In genomic region chr1:110963666-110964399, GRCh38 we compare ENCODE assay signal across 8 cellular contexts. TPM values are rescaled to one million over a fixed set of nuclear protein-coding genes. Genes with fewer than 3 reads are reported as not detected.
DNase-seq lines count a peak whose midpoint lies in the region; ATAC-seq and TF ChIP-seq lines count a peak whose summit lies in the region.

Gene LRIF1 (minus strand): TSS chr1:110963922. CDS start chr1:110963688, 234 bp downstream.

- peaks cover 21% of the 10 kb centered on the region for H3K9me3 Mint-ChIP-seq in activated naive CD8-positive, alpha-beta T cell treated with anti-CD3 and anti-CD28 coated beads, Interleukin-2, amount 10 ng/mL, durations not matched to agents 7 days and 5 days

- peaks cover 11% of the 10 kb centered on the region for H3K27me3 Mint-ChIP-seq in activated naive CD8-positive, alpha-beta T cell treated with anti-CD3 and anti-CD28 coated beads, Interleukin-2, amount 10 ng/mL, durations not matched to agents 7 days and 5 days

- H3K4me3 Mint-ChIP-seq in activated naive CD8-positive, alpha-beta T cell treated with anti-CD3 and anti-CD28 coated beads, Interleukin-2, amount 10 ng/mL, durations not matched to agents 7 days and 5 days = peak within 1 kb of the TSS; percentile 97

- H3K4me3 ChIP-seq in SU-DHL-6 (ENCODE audit: insufficient read depth, low read length, poor library complexity, severe bottlenecking) (peak within 1 kb of the TSS; percentile 63), ovary (peak within 1 kb of the TSS; percentile 67), thyroid gland (replicated peaks in 1 of 3) (peak within 1 kb of the TSS; percentile 24 to 79 (median 52))

- peaks cover 9% of the 10 kb centered on the region for H3F3A ChIP-seq in SU-DHL-6 (ENCODE audit: insufficient read depth)

- peaks cover 36% of the 10 kb centered on the region for H3K36me3 Mint-ChIP-seq in activated naive CD8-positive, alpha-beta T cell treated with anti-CD3 and anti-CD28 coated beads, Interleukin-2, amount 10 ng/mL, durations not matched to agents 7 days and 5 days

- TF ChIP-seq EP300 in ovary (IDR thresholded peaks at IDR 0.05) = no peak

- POLR2A ChIA-PET in activated naive CD8-positive, alpha-beta T cell treated with anti-CD3 and anti-CD28 coated beads, Interleukin-2, amount 10 ng/mL, durations not matched to agents 7 days and 5 days (lab: Charles Lee) = interaction anchor here (0.6 to 1.9 kb wide), 15 partner anchors 15 to 512 kb away, joined by 3 to 35 read pairs (median 5); partner anchors contain the start of gene CD53

- H3K9ac ChIP-seq in SU-DHL-6 (ENCODE audit: low read length) = peak within 1 kb of the TSS; percentile 63

- TF ChIP-seq CTCF in SU-DHL-6 (IDR thresholded peaks at IDR 0.05; ENCODE audit: insufficient read depth, low read length, poor library complexity, severe bottlenecking) (no peak), ovary (IDR thresholded peaks at IDR 0.05) (peak; percentile 27 to 77 (median 76)), thyroid gland (IDR thresholded peaks at IDR 0.05) (peak in 4 of 6 experiments; percentile 38 to 48 (median 43))

- peaks cover 11% of the 10 kb centered on the region; the same call in 1 of the 2 replicates for H3K9me3 ChIP-seq in SU-DHL-6 (ENCODE audit: insufficient read depth, low read length)
- peaks cover 0 to 8% of the 10 kb centered on the region in 2 donors for H3K9me3 ChIP-seq in ovary
- no peaks in the 10 kb centered on the region for H3K9me3 ChIP-seq in thyroid gland

- peak; percentile 97 for TF ChIP-seq POLR2A in GM10847 (IDR thresholded peaks at IDR 0.05; ENCODE audit: extremely low read depth, insufficient read length)
- TF ChIP-seq POLR2A in ovary (IDR thresholded peaks at IDR 0.05) = peak; percentile 93
- TF ChIP-seq POLR2A in thyroid gland (IDR thresholded peaks at IDR 0.05) = peak in 1 of 2 donors; percentile 85

- intact Hi-C loops in Right ventricle myocardium inferior (cut with DNase I) = loop anchor here (10.0 kb wide), 1 partner anchor 791 kb away; the partner anchor contains the start of gene DDX20
- intact Hi-C loops in ovary (cut with DNase I) = no loop called here
- intact Hi-C loops in thyroid gland (cut with DNase I) = no loop called here

- H2AFZ ChIP-seq in SU-DHL-6 (ENCODE audit: low read depth, low read length, severe bottlenecking) = peak within 1 kb of the TSS; percentile 82

- H3K27ac ChIP-seq in SU-DHL-6 (ENCODE audit: low read depth, low read length) (peak within 1 kb of the TSS; percentile 87), ovary (peak within 1 kb of the TSS; percentile 79 to 98), thyroid gland (peak within 1 kb of the TSS; percentile 87 to 93 (median 88))

- H3K4me1 ChIP-seq in ovary (ENCODE audit: insufficient read depth) (no peaks in the 10 kb centered on the region), thyroid gland (no peaks in the 10 kb centered on the region)

- H3K4me1 Mint-ChIP-seq in activated naive CD8-positive, alpha-beta T cell treated with anti-CD3 and anti-CD28 coated beads, Interleukin-2, amount 10 ng/mL, durations not matched to agents 7 days and 5 days = peaks cover 28% of the 10 kb centered on the region

- WGBS in ovary, 3 donors = 1 to 2% (median 1%) methylated on average over 53 of the region's 53 CpGs
- 3 to 8% methylated on average over 31 to 38 of the region's 53 CpGs for WGBS in thyroid gland, 2 donors

- peak; percentile 96 for ATAC-seq in HG02610 (IDR thresholded peaks at IDR 0.05; ENCODE audit: unreplicated experiment)
- ATAC-seq in activated naive CD8-positive, alpha-beta T cell treated with anti-CD3 and anti-CD28 coated beads, Interleukin-2, amount 10 ng/mL, durations not matched to agents 7 days and 5 days (ENCODE audit: low read depth) = peak; percentile 99
- peak; percentile 100 for ATAC-seq in Right ventricle myocardium inferior

- no peaks in the 10 kb centered on the region for H3K9me2 ChIP-seq in SU-DHL-6 (replicated peaks; ENCODE audit: insufficient read depth, low read length)

- H4K20me1 ChIP-seq in SU-DHL-6 (ENCODE audit: low read depth, low read length) = no peaks in the 10 kb centered on the region

- no peaks in the 10 kb centered on the region for H3K27me3 ChIP-seq in SU-DHL-6 (ENCODE audit: low read length)
- H3K27me3 ChIP-seq in ovary = no peaks in the 10 kb centered on the region
- no peaks in the 10 kb centered on the region for H3K27me3 ChIP-seq in thyroid gland

- peak; percentile 94 for DNase-seq in NCI-H1105 treated with DMSO at 0.1 percent for 48 hours (lab: John Stamatoyannopoulos, UW)
- peak; percentile 100 for DNase-seq in activated naive CD8-positive, alpha-beta T cell treated with anti-CD3 and anti-CD28 coated beads, Interleukin-2, amount 10 ng/mL, durations not matched to agents 7 days and 5 days
- peak; percentile 100 for DNase-seq in Right ventricle myocardium inferior (ENCODE audit: missing footprints)
- peak; percentile 99 to 100 (median 100) for DNase-seq in ovary
- DNase-seq in thyroid gland = peak; percentile 99

- peaks cover 20% of the 10 kb centered on the region; the same call in 1 of the 2 replicates for H3K36me3 ChIP-seq in SU-DHL-6 (ENCODE audit: low read length)
- H3K36me3 ChIP-seq in ovary = no peaks in the 10 kb centered on the region
- no peaks in the 10 kb centered on the region for H3K36me3 ChIP-seq in thyroid gland

- peaks cover 36% of the 10 kb centered on the region for H3K79me2 ChIP-seq in SU-DHL-6 (ENCODE audit: insufficient read depth, low read length)

- peak within 1 kb of the TSS; percentile 99 for H3K27ac Mint-ChIP-seq in activated naive CD8-positive, alpha-beta T cell treated with anti-CD3 and anti-CD28 coated beads, Interleukin-2, amount 10 ng/mL, durations not matched to agents 7 days and 5 days

- H3K4me2 ChIP-seq in SU-DHL-6 (ENCODE audit: low read depth, low read length, poor library complexity, severe bottlenecking) = peak within 1 kb of the TSS; percentile 73

RNA-seq across cellular contexts. Expression of gene LRIF1, which starts in this region (rescaled TPM):
- 10 to 100 TPM; 25.2 to 26.1 TPM for total RNA-seq in activated naive CD8-positive, alpha-beta T cell treated with anti-CD3 and anti-CD28 coated beads, Interleukin-2, amount 10 ng/mL, durations not matched to agents 7 days and 5 days
- total RNA-seq in Right ventricle myocardium inferior (17.4 TPM), ovary (10 to 100 TPM in 6 of 7 donors, 1 to 10 TPM in 1; 9.5 to 25.6 (median 12.6) TPM), thyroid gland (10 to 100 TPM in 2 of 4 donors, 1 to 10 TPM in 2; 8.7 to 16.5 (median 9.6) TPM)
- 10 to 100 TPM in 1 of 2 donors, 1 to 10 TPM in 1; 7.2 to 14.5 TPM for polyA plus RNA-seq in ovary

Comparison
In these comparisons a context has a peak if more than half of its experiments do, and no peak if none do; other contexts are left out.
1. Peak in every context shown above with its lines: DNase-seq, ATAC-seq, H3K4me3 ChIP-seq and H3K27ac ChIP-seq.